In genomic region chr10:97520978-97521761, GRCh38 we compare ENCODE assay signal across 1 cellular context.
A peak's percentile ranks its signal among the peaks of the same experiment; 100 is the strongest.
TF ChIP-seq lines count a peak whose summit lies in the region.

No MANE protein-coding gene starts in this region.

TF ChIP-seq in Ishikawa, 13 proteins besides CTCF, POLR2A, EP300 and RAD21 (continued from another document):
- no peak for TF ChIP-seq REST (IDR thresholded peaks at IDR 0.05; ENCODE audit: low read depth)
- no peak for TF ChIP-seq EGR1 (IDR thresholded peaks at IDR 0.05)
- TF ChIP-seq FOXM1 (IDR thresholded peaks at IDR 0.05; ENCODE audit: borderline replicate concordance, low read depth), result no peak
- peak; percentile 69; the same call in 1 of the 2 replicates for TF ChIP-seq TEAD4 (IDR thresholded peaks at IDR 0.05)
